Comparison of ENCODE assay signal across 22 cellular contexts in genomic region chr4:114864060-114864459, GRCh38.
DNase-seq lines count a peak whose midpoint lies in the region; ATAC-seq and TF ChIP-seq lines count a peak whose summit lies in the region.
"Had no signal": no experiment of that assay in that cellular context is flagged by ENCODE, and none has a peak within 500 bp of the region (broad histone marks: within the 10 kb centered on the region; RNA-seq: fewer than 3 reads in every experiment).

No MANE protein-coding gene starts in this region.

- no peaks in the 10 kb centered on the region for H3K36me3 ChIP-seq in OCI-LY3 (replicated peaks; ENCODE audit: low read depth, low read length)
- H3K36me3 ChIP-seq: BE2C, HAP-1 had no signal

- no peak overlapping the region for H3K27ac ChIP-seq in OCI-LY3 (ENCODE audit: low read length)
- H3K27ac ChIP-seq: GM23248 had no signal

- H3K4me1 ChIP-seq in OCI-LY3 (ENCODE audit: low read length) = peaks cover 41% of the 10 kb centered on the region
- H3K4me1 ChIP-seq: BE2C, HAP-1 had no signal

- no peak for DNase-seq in activated naive CD4-positive, alpha-beta T cell treated with anti-CD3 and anti-CD28 coated beads, Interleukin-2, amount 50 U/mL, for 72 hours (ENCODE audit: low spot score in 2 of 2)
- no peak for DNase-seq in left ventricle myocardium superior
- DNase-seq in islet precursor cell = no peak
- DNase-seq: ACHN; BE2C; C1 segment of cervical spinal cord; CD4-positive, CD25-positive, alpha-beta regulatory T cell; CD8-positive, alpha-beta memory T cell; COR-L47; DMS 273 treated with DMSO at 0.1 percent for 48 hours; DMS53; DND-41; EL; GM23248; Karpas-422; KBM-7 had no signal

- H3K9me3 Mint-ChIP-seq in activated naive CD4-positive, alpha-beta T cell treated with anti-CD3 and anti-CD28 coated beads, Interleukin-2, amount 50 U/mL, for 72 hours = peaks cover 0 to 5% of the 10 kb centered on the region in 2 donors

- peak overlapping the region; percentile 38 for H3K4me2 ChIP-seq in OCI-LY3 (ENCODE audit: low read length)

- H3K9me3 ChIP-seq in OCI-LY3 (ENCODE audit: insufficient read depth, low read length) = no peaks in the 10 kb centered on the region
- H3K9me3 ChIP-seq: BE2C, HAP-1 had no signal

- H3K36me3 Mint-ChIP-seq in activated naive CD4-positive, alpha-beta T cell treated with anti-CD3 and anti-CD28 coated beads, Interleukin-2, amount 50 U/mL, for 72 hours = no peaks in the 10 kb centered on the region
- H3K36me3 Mint-ChIP-seq: CD4-positive, CD25-positive, alpha-beta regulatory T cell; CD8-positive, alpha-beta memory T cell; IgD-negative memory B cell had no signal

- intact Hi-C loops in left ventricle myocardium superior (cut with micrococcal nuclease) = no loop called here

- no peak for TF ChIP-seq CTCF in OCI-LY3 (IDR thresholded peaks at IDR 0.05; ENCODE audit: low read depth, low read length)

- no peak overlapping the region for H2AFZ ChIP-seq in OCI-LY3 (ENCODE audit: low read depth, low read length)
- H2AFZ ChIP-seq: GM23248 had no signal

- H3K27me3 ChIP-seq in OCI-LY3 (ENCODE audit: low read depth, low read length) = no peaks in the 10 kb centered on the region
- H3K27me3 ChIP-seq: BE2C had no signal

- ATAC-seq in GM18519 (IDR thresholded peaks at IDR 0.05; ENCODE audit: low FRiP score, unreplicated experiment) (peak; percentile 27), HG02798 (IDR thresholded peaks at IDR 0.05; ENCODE audit: poor library complexity, unreplicated experiment) (peak; percentile 28), left ventricle myocardium superior (no peak)
- ATAC-seq in activated naive CD4-positive, alpha-beta T cell treated with anti-CD3 and anti-CD28 coated beads, Interleukin-2, amount 50 U/mL, for 72 hours = no peak
- ATAC-seq: HepG2 had no signal

- H3K9ac ChIP-seq in OCI-LY3 (ENCODE audit: low read length) = no peak overlapping the region
- H3K9ac ChIP-seq: GM23248 had no signal

- no peaks in the 10 kb centered on the region for H4K20me1 ChIP-seq in OCI-LY3 (ENCODE audit: insufficient read depth, low read length)

- no peaks in the 10 kb centered on the region for H3K79me2 ChIP-seq in OCI-LY3 (ENCODE audit: low read length)

- H3K27ac Mint-ChIP-seq in activated naive CD4-positive, alpha-beta T cell treated with anti-CD3 and anti-CD28 coated beads, Interleukin-2, amount 50 U/mL, for 72 hours = no peak overlapping the region
- H3K27ac Mint-ChIP-seq: CD4-positive, CD25-positive, alpha-beta regulatory T cell; CD8-positive, alpha-beta memory T cell; IgD-negative memory B cell had no signal

- H3K4me3 ChIP-seq in OCI-LY3 (ENCODE audit: low read length) = no peak overlapping the region
- H3K4me3 ChIP-seq: GM23248, HAP-1 had no signal

Comparison
In these comparisons a context has a peak if more than half of its experiments do, and no peak if none do; other contexts are left out.
1. ATAC-seq: peak in GM18519 (single experiment) and HG02798 (single experiment); none in activated naive CD4-positive, alpha-beta T cell treated with anti-CD3 and anti-CD28 coated beads, Interleukin-2, amount 50 U/mL, for 72 hours (0 of 2) and left ventricle myocardium superior (single experiment).